1 cellular context compared by ENCODE assay signal in genomic region chr2:24011278-24012104, GRCh38.
TF ChIP-seq lines count a peak whose summit lies in the region.

No MANE protein-coding gene starts in this region.

TF ChIP-seq in SK-N-SH, 30 proteins besides CTCF, POLR2A, EP300 and RAD21:
- TF ChIP-seq MXI1 (IDR thresholded peaks at IDR 0.05; ENCODE audit: low read depth, low read length), result no peak
- TF ChIP-seq ZBTB33 (IDR thresholded peaks at IDR 0.05; ENCODE audit: borderline replicate concordance, low read depth), result no peak
- TF ChIP-seq USF1 (IDR thresholded peaks at IDR 0.05; ENCODE audit: borderline replicate concordance, low read depth), result no peak
- no peak for TF ChIP-seq PBX3 (IDR thresholded peaks at IDR 0.05)
- TF ChIP-seq RXRA (IDR thresholded peaks at IDR 0.05; ENCODE audit: borderline replicate concordance, low read depth), result no peak
- no peak for TF ChIP-seq NRF1 (IDR thresholded peaks at IDR 0.05; ENCODE audit: low read depth, low read length)
- no peak for TF ChIP-seq RFX5 (IDR thresholded peaks at IDR 0.05; ENCODE audit: low read length)
- no peak for TF ChIP-seq FOXM1 (IDR thresholded peaks at IDR 0.05; ENCODE audit: low read depth)
- no peak for TF ChIP-seq TAF1 (IDR thresholded peaks at IDR 0.05; ENCODE audit: borderline replicate concordance, low read depth, low read length)
- no peak for TF ChIP-seq MAX (IDR thresholded peaks at IDR 0.05; ENCODE audit: low read depth)
